In genomic region chr12:24109381-24110039, GRCh38 we compare ENCODE assay signal across 8 cellular contexts.
DNase-seq lines count a peak whose midpoint lies in the region; ATAC-seq and TF ChIP-seq lines count a peak whose summit lies in the region.

No MANE protein-coding gene starts in this region.

- H3K27me3 ChIP-seq in cardiac muscle cell: no peaks in the 10 kb centered on the region

- TF ChIP-seq CTCF in cardiac muscle cell (IDR thresholded peaks at IDR 0.05; ENCODE audit: low read depth, low read length) (peak; percentile 67), cardiac fibroblast (IDR thresholded peaks at IDR 0.05; ENCODE audit: low read depth, low read length) (peak; percentile 62), osteocyte (IDR thresholded peaks at IDR 0.05) (peak; percentile 71)

- ATAC-seq in left cardiac atrium (no peak), HG02798 (IDR thresholded peaks at IDR 0.05; ENCODE audit: poor library complexity, unreplicated experiment) (peak; percentile 94)
- ATAC-seq in activated naive CD8-positive, alpha-beta T cell treated with anti-CD3 and anti-CD28 coated beads, Interleukin-2, amount 50 U/mL, for 24 hours: no peak

- H3K9me3 ChIP-seq in cardiac muscle cell (ENCODE audit: low read depth): no peaks in the 10 kb centered on the region

- H3K36me3 ChIP-seq in cardiac muscle cell: no peaks in the 10 kb centered on the region

- H3K36me3 Mint-ChIP-seq in osteocyte (ENCODE audit: unreplicated experiment): no peaks in the 10 kb centered on the region
- H3K36me3 Mint-ChIP-seq in activated naive CD8-positive, alpha-beta T cell treated with anti-CD3 and anti-CD28 coated beads, Interleukin-2, amount 50 U/mL, for 24 hours (ENCODE audit: low read depth): no peaks in the 10 kb centered on the region

- peaks cover 13% of the 10 kb centered on the region for H3K4me1 Mint-ChIP-seq in osteocyte (ENCODE audit: unreplicated experiment)
- no peaks in the 10 kb centered on the region for H3K4me1 Mint-ChIP-seq in activated naive CD8-positive, alpha-beta T cell treated with anti-CD3 and anti-CD28 coated beads, Interleukin-2, amount 50 U/mL, for 24 hours

- no peaks in the 10 kb centered on the region for H3K4me1 ChIP-seq in cardiac muscle cell (ENCODE audit: low read depth)

- H3K27ac Mint-ChIP-seq in osteocyte (ENCODE audit: unreplicated experiment): no peak overlapping the region
- no peak overlapping the region for H3K27ac Mint-ChIP-seq in activated naive CD8-positive, alpha-beta T cell treated with anti-CD3 and anti-CD28 coated beads, Interleukin-2, amount 50 U/mL, for 24 hours

- H3K4me3 Mint-ChIP-seq in osteocyte (ENCODE audit: unreplicated experiment): no peak overlapping the region
- no peak overlapping the region for H3K4me3 Mint-ChIP-seq in activated naive CD8-positive, alpha-beta T cell treated with anti-CD3 and anti-CD28 coated beads, Interleukin-2, amount 50 U/mL, for 24 hours

- DNase-seq in cardiac muscle cell (ENCODE audit: low read depth in 1 of 2, low spot score in 1 of 2) (peak; percentile 19 to 25), left cardiac atrium (no peak), NCI-H146 treated with DMSO at 0.1 percent for 48 hours (lab: John Stamatoyannopoulos, UW; ENCODE audit: unreplicated experiment) (peak; percentile 11), cardiac fibroblast (ENCODE audit: low read depth in 2 of 2) (peak; percentile 35 to 51), osteocyte (ENCODE audit: extremely low spot score, unreplicated experiment) (no peak), NCI-H1048 (lab: John Stamatoyannopoulos, UW) (no peak)
- DNase-seq in activated naive CD8-positive, alpha-beta T cell treated with anti-CD3 and anti-CD28 coated beads, Interleukin-2, amount 50 U/mL, for 24 hours: no peak

- H3K9me3 Mint-ChIP-seq in osteocyte (ENCODE audit: unreplicated experiment): no peaks in the 10 kb centered on the region
- H3K9me3 Mint-ChIP-seq in activated naive CD8-positive, alpha-beta T cell treated with anti-CD3 and anti-CD28 coated beads, Interleukin-2, amount 50 U/mL, for 24 hours: no peaks in the 10 kb centered on the region

- H3K4me3 ChIP-seq in cardiac muscle cell (no peak overlapping the region), cardiac fibroblast (replicated peaks in 1 of 2; ENCODE audit: low read depth in 2 of 2, low read length in 2 of 2) (no peak overlapping the region)

- intact Hi-C loops in left cardiac atrium (cut with DNase I): loop anchor here in 1 of 2 donors (5.0 kb wide), 1 partner anchor 488 kb away; no protein-coding TSS in a partner anchor

- no peak overlapping the region for H3K27ac ChIP-seq in cardiac muscle cell

- peaks cover 5% of the 10 kb centered on the region for H3K27me3 Mint-ChIP-seq in osteocyte (ENCODE audit: unreplicated experiment)
- H3K27me3 Mint-ChIP-seq in activated naive CD8-positive, alpha-beta T cell treated with anti-CD3 and anti-CD28 coated beads, Interleukin-2, amount 50 U/mL, for 24 hours: no peaks in the 10 kb centered on the region

Comparison
In these comparisons a context has a peak if more than half of its experiments do, and no peak if none do; other contexts are left out.
1. DNase-seq: peak in cardiac muscle cell (2 of 2), NCI-H146 treated with DMSO at 0.1 percent for 48 hours (single experiment) and cardiac fibroblast (2 of 2); none in left cardiac atrium (single experiment), osteocyte (single experiment), activated naive CD8-positive, alpha-beta T cell treated with anti-CD3 and anti-CD28 coated beads, Interleukin-2, amount 50 U/mL, for 24 hours (single experiment) and NCI-H1048 (single experiment).
2. Peak in every context shown above with its lines, with median percentiles within 50 percentile points of each other: CTCF ChIP-seq.